13 cellular contexts compared by ENCODE assay signal in the genomic region with DNA sequence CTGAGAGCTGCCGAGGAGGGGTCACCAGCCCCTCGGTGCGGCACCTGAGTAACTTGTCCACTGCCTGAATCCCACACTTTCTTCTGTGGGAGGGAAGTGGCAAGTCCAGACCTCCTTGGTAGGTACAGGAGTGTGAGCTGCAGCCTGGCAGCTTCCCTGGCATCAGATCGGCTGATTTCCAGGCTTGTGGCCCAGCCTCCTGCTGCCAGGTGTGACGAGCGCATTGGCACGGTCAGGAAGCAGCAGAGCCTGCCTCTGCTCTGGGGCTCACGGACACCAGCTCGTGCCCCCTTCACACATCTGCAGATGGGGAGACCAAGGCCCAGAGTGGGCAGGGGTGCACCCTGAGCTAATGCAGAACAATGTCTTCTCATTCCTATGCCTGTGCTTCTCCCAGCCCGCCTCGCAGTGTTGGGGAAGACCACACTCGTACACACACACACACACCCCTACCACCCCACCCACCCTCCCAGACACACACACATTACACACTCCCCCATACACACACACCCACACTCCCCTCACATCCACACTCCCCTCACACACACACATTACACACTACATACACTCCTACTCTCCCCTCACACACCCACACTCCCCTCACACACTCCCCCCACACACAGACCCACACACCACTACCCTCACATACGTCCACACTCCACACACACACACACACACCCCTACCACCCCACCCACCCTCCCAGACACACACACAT. TPM values are rescaled to one million over a fixed set of nuclear protein-coding genes. Genes with fewer than 3 reads are reported as not detected.
DNase-seq lines count a peak whose midpoint lies in the region; TF ChIP-seq lines count a peak whose summit lies in the region.
"Had no signal": no experiment of that assay in that cellular context is flagged by ENCODE, and none has a peak within 500 bp of the region (broad histone marks: within the 10 kb centered on the region; RNA-seq: fewer than 3 reads in every experiment).

No MANE protein-coding gene starts in this region.

- H3K4me3 ChIP-seq in esophagus squamous epithelium (no peak overlapping the region), stomach (no peak overlapping the region)
- H3K4me3 ChIP-seq: GM23248 had no signal

- H3K9me3 ChIP-seq in esophagus squamous epithelium (no peaks in the 10 kb centered on the region), stomach (no peaks in the 10 kb centered on the region)

- no peaks in the 10 kb centered on the region for H3K36me3 Mint-ChIP-seq in MCF 10A (ENCODE audit: insufficient read depth, unreplicated experiment)

- no peaks in the 10 kb centered on the region for H3K4me1 Mint-ChIP-seq in MCF 10A (ENCODE audit: insufficient read depth, unreplicated experiment)

- no TSS peak for BruUV-seq in MCF 10A (replicated peaks; lab: Mats Ljungman, UMichigan)

- H3K9me3 Mint-ChIP-seq in MCF 10A (ENCODE audit: unreplicated experiment): no peaks in the 10 kb centered on the region

- no peaks in the 10 kb centered on the region for H3K27me3 Mint-ChIP-seq in MCF 10A (ENCODE audit: insufficient read depth, unreplicated experiment)

- H3K36me3 ChIP-seq in esophagus squamous epithelium (peaks cover 0 to 11% (median 0%) of the 10 kb centered on the region in 3 donors), stomach (peaks cover 0 to 14% (median 8%) of the 10 kb centered on the region in 4 donors)

- H3K27ac ChIP-seq in esophagus squamous epithelium (peak overlapping the region; percentile 30 to 67 (median 49)), stomach (peak overlapping the region in 4 of 5 donors; percentile 0 to 59 (median 34))
- H3K27ac ChIP-seq: GM23248 had no signal

- DNase-seq in T47D (ENCODE audit: low read depth in 1 of 2, low spot score in 1 of 2): peak; percentile 80 to 93
- no peak for DNase-seq in MCF 10A (ENCODE audit: unreplicated experiment)
- peak; percentile 27 for DNase-seq in NCI-H446 treated with DMSO at 0.1 percent for 48 hours (lab: John Stamatoyannopoulos, UW)
- no peak for DNase-seq in esophagus squamous epithelium (lab: John Stamatoyannopoulos, UW)
- peak; percentile 92 for DNase-seq in stomach
- no peak for DNase-seq in activated CD4-positive, alpha-beta T cell treated with anti-CD3 and anti-CD28 coated beads, Interleukin-2, amount 50 U/mL, for 1 hour
- no peak for DNase-seq in dedifferentiated amniotic fluid mesenchymal stem cell (ENCODE audit: extremely low spot score)
- DNase-seq in head of caudate nucleus: no peak
- DNase-seq: activated CD4-positive, alpha-beta T cell treated with anti-CD3 and anti-CD28 coated beads, Interleukin-2, amount 50 U/mL, for 4 hours; cortex of kidney; GM23248; NCI-H1092; NCI-H748 treated with DMSO at 0.1 percent for 48 hours had no signal

- H3K4me3 Mint-ChIP-seq in MCF 10A (ENCODE audit: unreplicated experiment): no peak overlapping the region

- intact Hi-C loops in MCF 10A (cut with micrococcal nuclease): no loop called here
- intact Hi-C loops in esophagus squamous epithelium (cut with DNase I): no loop called here
- intact Hi-C loops in stomach (cut with DNase I; ENCODE audit: low total_unique reads): no loop called here
- intact Hi-C loops in head of caudate nucleus (cut with DNase I): no loop called here

- WGBS in esophagus squamous epithelium, 2 donors: 48 to 60% methylated on average over 4 to 9 of the region's 13 CpGs
- WGBS in stomach, 5 donors: 34 to 67% (median 42%) methylated on average over 5 to 13 of the region's 13 CpGs

- no peak overlapping the region for H3K27ac Mint-ChIP-seq in MCF 10A (ENCODE audit: low read depth, unreplicated experiment)

- TF ChIP-seq CTCF in MCF 10A (IDR thresholded peaks at IDR 0.05; ENCODE audit: unreplicated experiment) (no peak), esophagus squamous epithelium (IDR thresholded peaks at IDR 0.05) (no peak), stomach (IDR thresholded peaks at IDR 0.05) (no peak)

- H3K27me3 ChIP-seq in esophagus squamous epithelium: no peaks in the 10 kb centered on the region
- H3K27me3 ChIP-seq in stomach: no peaks in the 10 kb centered on the region

- CTCF ChIA-PET in MCF 10A (lab: Yijun Ruan, JAX): no interaction called here

- in situ Hi-C loops in T47D (cut with HindIII; ENCODE audit: low pct_unique_long_range_greater_than_20kb, low sequenced_read_pairs): no loop called here

- no peak for TF ChIP-seq EP300 in stomach (IDR thresholded peaks at IDR 0.05)

- POLR2A ChIA-PET in MCF 10A (lab: Yijun Ruan, JAX): no interaction called here

- no peak for TF ChIP-seq POLR2A in esophagus squamous epithelium (IDR thresholded peaks at IDR 0.05)
- TF ChIP-seq POLR2A in stomach (IDR thresholded peaks at IDR 0.05): no peak

- peaks cover 0 to 48% (median 21%) of the 10 kb centered on the region in 3 donors for H3K4me1 ChIP-seq in esophagus squamous epithelium
- H3K4me1 ChIP-seq in stomach: peaks cover 23 to 43% (median 32%) of the 10 kb centered on the region in 4 donors

RNA-seq across cellular contexts. Expression of gene SELENON, which starts 33.1 kb away (rescaled TPM):
- total RNA-seq in MCF 10A (2022) (21.8 and 25.5 TPM in 2 replicates), esophagus squamous epithelium (10 to 100 TPM; 19.7 to 34.5 (median 24.5) TPM), stomach (10 to 100 TPM in 4 of 5 donors, 1 to 10 TPM in 1; 1.7 to 81.1 (median 18.3) TPM)
- polyA plus RNA-seq in stomach: 10 to 100 TPM in 2 of 3 donors, 1 to 10 TPM in 1; 9.5 to 29.4 (median 21.7) TPM

RNA-seq across cellular contexts. Expression of gene MTFR1L, which starts 52.9 kb away (rescaled TPM):
- total RNA-seq in MCF 10A (2022) (39.3 and 42.2 TPM in 2 replicates), esophagus squamous epithelium (10 to 100 TPM; 24.4 to 53.8 (median 28.3) TPM), stomach (100 to 1,000 TPM in 3 of 5 donors, 10 to 100 TPM in 2; 39.3 to 301 (median 107) TPM)
- polyA plus RNA-seq in stomach: 10 to 100 TPM; 41.1 to 52.4 (median 49.5) TPM

Comparison
In these comparisons a context has a peak if more than half of its experiments do, and no peak if none do; other contexts are left out.
1. DNase-seq: peak in T47D (2 of 2), NCI-H446 treated with DMSO at 0.1 percent for 48 hours (single experiment) and stomach (single experiment); none in MCF 10A (single experiment), esophagus squamous epithelium (single experiment), activated CD4-positive, alpha-beta T cell treated with anti-CD3 and anti-CD28 coated beads, Interleukin-2, amount 50 U/mL, for 1 hour (single experiment), dedifferentiated amniotic fluid mesenchymal stem cell (single experiment) and head of caudate nucleus (0 of 42).